In the genomic region with DNA sequence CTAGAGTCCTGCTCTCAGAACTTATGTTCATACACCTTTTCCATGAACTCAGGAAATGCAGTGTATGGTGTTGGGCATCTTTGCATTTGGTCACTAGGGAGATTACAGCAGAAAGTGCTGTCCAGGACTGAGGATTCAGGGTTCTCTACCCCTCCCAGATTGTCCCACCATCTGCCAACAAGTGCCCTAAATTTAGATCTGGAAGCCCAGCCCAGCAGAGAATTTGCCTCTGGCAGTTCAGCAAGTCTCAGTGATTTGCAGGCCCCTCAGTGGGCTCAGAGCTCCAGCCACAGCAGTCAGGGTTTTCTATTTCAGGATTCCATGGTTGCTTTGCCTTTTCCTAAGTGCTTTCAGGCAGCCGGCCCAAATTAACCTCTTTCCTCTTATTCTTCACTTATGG, we compare ENCODE assay signal across 25 cellular contexts. TPM values are rescaled to one million over a fixed set of nuclear protein-coding genes. Genes with fewer than 3 reads are reported as not detected.
DNase-seq lines count a peak whose midpoint lies in the region; ATAC-seq, FAIRE-seq and TF ChIP-seq lines count a peak whose summit lies in the region.
"Had no signal": no experiment of that assay in that cellular context is flagged by ENCODE, and none has a peak within 500 bp of the region (broad histone marks: within the 10 kb centered on the region; RNA-seq: fewer than 3 reads in every experiment).

No MANE protein-coding gene starts in this region.

- H3K9me3 ChIP-seq in HEK293 (ENCODE audit: control insufficient read depth, insufficient read depth, low read depth, low read length) (no peaks in the 10 kb centered on the region), H1 (ENCODE audit: insufficient read depth in 2 of 2, low read depth in 1 of 2, low read length in 1 of 2) (peaks cover 0 to 6% of the 10 kb centered on the region in 2 experiments; a peak in 1 of 4 replicates)
- H3K9me3 ChIP-seq: adrenal gland had no signal

- no peak overlapping the region; the same call in 1 of the 2 replicates for H2BK20ac ChIP-seq in H1 (ENCODE audit: low read length)

- peak overlapping the region; percentile 65; the same call in 1 of the 2 replicates for H2AK5ac ChIP-seq in H1 (ENCODE audit: low read depth, low read length)

- H3K27me3 Mint-ChIP-seq in stimulated activated naive B cell treated with anti-CD40 and anti-IgM and Interleukin-4, amounts not matched to agents 10 μg/mL and 1 μg/mL and 100 μg/mL, for 72 hours = no peaks in the 10 kb centered on the region
- H3K27me3 Mint-ChIP-seq in activated T-cell treated with anti-CD3 and anti-CD28 coated beads, Interleukin-2, amount 50 U/mL, for 72 hours (ENCODE audit: low read depth) = no peaks in the 10 kb centered on the region
- H3K27me3 Mint-ChIP-seq: CD4-positive, CD25-positive, alpha-beta regulatory T cell; stimulated activated naive CD8-positive, alpha-beta T cell treated with anti-CD3 and anti-CD28 coated beads, Interleukin-15, Interleukin-2, amounts not matched to agents 100 ng/mL and 50 ng/mL, for 24 hours had no signal

- TF ChIP-seq EP300 in H1 (IDR thresholded peaks at IDR 0.05; ENCODE audit: borderline replicate concordance in 1 of 2, low read depth in 2 of 2, low read length in 2 of 2) = no peak

- H3K4me1 Mint-ChIP-seq in stimulated activated naive B cell treated with anti-CD40 and anti-IgM and Interleukin-4, amounts not matched to agents 10 μg/mL and 1 μg/mL and 100 μg/mL, for 72 hours = peaks cover 42 to 66% of the 10 kb centered on the region in 2 donors
- H3K4me1 Mint-ChIP-seq in activated T-cell treated with anti-CD3 and anti-CD28 coated beads, Interleukin-2, amount 50 U/mL, for 72 hours (ENCODE audit: low read depth) = no peaks in the 10 kb centered on the region

- POLR2A ChIA-PET in HEK293 (lab: Yijun Ruan, JAX) (no interaction called here), H1 (lab: Charles Lee; ENCODE audit: partially characterized antibody) (no interaction called here)

- no peak overlapping the region for H3K56ac ChIP-seq in H1 (replicated peaks; ENCODE audit: insufficient read length, low read depth, low read length)

- H3K14ac ChIP-seq in H1 (ENCODE audit: insufficient read length) = no peak overlapping the region

- H3K4me1 ChIP-seq in HEK293 (ENCODE audit: control insufficient read depth, insufficient read depth, low read length) (0 out of 2 replicates have a peak, but pooled peaks cover 3% of the 10 kb centered on the region), H1 (replicated peaks in 1 of 4; ENCODE audit: control insufficient read depth in 3 of 4, insufficient read depth in 4 of 4, low read length in 3 of 4) (peaks cover 7 to 32% (median 21%) of the 10 kb centered on the region in 4 experiments)
- H3K4me1 ChIP-seq: adrenal gland had no signal

- DNase-seq in H1 (ENCODE audit: low read depth in 1 of 2, low spot score in 2 of 2) (no peak), left ventricle myocardium superior (no peak), DMS114 treated with DMSO at 0.1 percent for 48 hours (lab: John Stamatoyannopoulos, UW; ENCODE audit: unreplicated experiment) (no peak), pons (ENCODE audit: low spot score) (no peak)
- no peak for DNase-seq in stimulated activated naive B cell treated with anti-CD40 and anti-IgM and Interleukin-4, amounts not matched to agents 10 μg/mL and 1 μg/mL and 100 μg/mL, for 72 hours
- no peak for DNase-seq in activated T-cell treated with anti-CD3 and anti-CD28 coated beads, Interleukin-2, amount 50 U/mL, for 72 hours
- DNase-seq: activated CD8-positive, alpha-beta T cell treated with anti-CD3 and anti-CD28 coated beads, Interleukin-2, amount 10 ng/mL, durations not matched to agents 7 days and 5 days; activated T-cell treated with anti-CD3 and anti-CD28 coated beads for 4 hours; adrenal gland; CD4-positive, CD25-positive, alpha-beta regulatory T cell; DMS53; NCI-H187 treated with DMSO at 0.1 percent for 48 hours; NCI-H526; retina; stimulated activated CD4-positive, alpha-beta T cell treated with anti-CD3 and anti-CD28 coated beads, Interleukin-12 subunit alpha, Interleukin-12 subunit beta, amount 100 ng/mL, for 4 hours; tibial artery had no signal

- no peak overlapping the region for H3K4me3 Mint-ChIP-seq in stimulated activated naive B cell treated with anti-CD40 and anti-IgM and Interleukin-4, amounts not matched to agents 10 μg/mL and 1 μg/mL and 100 μg/mL, for 72 hours
- H3K4me3 Mint-ChIP-seq in activated T-cell treated with anti-CD3 and anti-CD28 coated beads, Interleukin-2, amount 50 U/mL, for 72 hours = no peak overlapping the region
- H3K4me3 Mint-ChIP-seq: activated CD8-positive, alpha-beta T cell treated with anti-CD3 and anti-CD28 coated beads, Interleukin-2, amount 10 ng/mL, durations not matched to agents 7 days and 5 days; CD4-positive, CD25-positive, alpha-beta regulatory T cell; stimulated activated naive CD8-positive, alpha-beta T cell treated with anti-CD3 and anti-CD28 coated beads, Interleukin-15, Interleukin-2, amounts not matched to agents 100 ng/mL and 50 ng/mL, for 24 hours had no signal

- peaks cover 8 to 15% of the 10 kb centered on the region in 2 donors for H3K9me3 Mint-ChIP-seq in stimulated activated naive B cell treated with anti-CD40 and anti-IgM and Interleukin-4, amounts not matched to agents 10 μg/mL and 1 μg/mL and 100 μg/mL, for 72 hours
- no peaks in the 10 kb centered on the region for H3K9me3 Mint-ChIP-seq in activated T-cell treated with anti-CD3 and anti-CD28 coated beads, Interleukin-2, amount 50 U/mL, for 72 hours
- H3K9me3 Mint-ChIP-seq: CD4-positive, CD25-positive, alpha-beta regulatory T cell; stimulated activated naive CD8-positive, alpha-beta T cell treated with anti-CD3 and anti-CD28 coated beads, Interleukin-15, Interleukin-2, amounts not matched to agents 100 ng/mL and 50 ng/mL, for 24 hours had no signal

- no peak overlapping the region for H3K18ac ChIP-seq in H1 (ENCODE audit: extremely low read depth, low read length)

- no peaks in the 10 kb centered on the region for H3K79me2 ChIP-seq in H1 (ENCODE audit: control insufficient read depth in 1 of 2, insufficient read depth in 2 of 2, low read length in 2 of 2)

- TF ChIP-seq POLR2A in H1 (IDR thresholded peaks at IDR 0.05; ENCODE audit: control extremely low read depth in 1 of 2, low read depth in 2 of 2, low read length in 2 of 2) = no peak

- intact Hi-C loops in left ventricle myocardium superior (cut with micrococcal nuclease) = no loop called here

- no peaks in the 10 kb centered on the region; the same call in 1 of the 2 replicates for H3K23me2 ChIP-seq in H1 (ENCODE audit: low read depth, low read length)

- H3K4me3 ChIP-seq in HEK293 (ENCODE audit: low read depth, low read length) = no peak overlapping the region
- no peak overlapping the region for H3K4me3 ChIP-seq in H1 (ENCODE audit: extremely low read depth in 1 of 4, insufficient read depth in 2 of 4, low read depth in 3 of 4, low read length in 4 of 4)
- H3K4me3 ChIP-seq: adrenal gland, SJSA1, tibial artery had no signal

- no peak overlapping the region for H3K9ac ChIP-seq in H1 (replicated peaks in 1 of 4; ENCODE audit: extremely low read depth in 1 of 4, low read depth in 3 of 4, low read length in 3 of 4)

- H4K8ac ChIP-seq in H1 (ENCODE audit: extremely low read depth, insufficient read depth, low read length) = no peak overlapping the region

- H3K27me3 ChIP-seq in H1 (replicated peaks in 1 of 4; ENCODE audit: control insufficient read depth in 3 of 4, extremely low read depth in 1 of 4, insufficient read depth in 3 of 4, low read length in 3 of 4) = no peaks in the 10 kb centered on the region
- H3K27me3 ChIP-seq: adrenal gland, SJSA1, tibial artery had no signal

- TF ChIP-seq CTCF in HEK293 (tag by site-specific recombination; IDR thresholded peaks at IDR 0.05) (no peak), H1 (IDR thresholded peaks at IDR 0.05; ENCODE audit: control extremely low read depth in 1 of 3, insufficient read depth in 1 of 3, low read depth in 1 of 3, low read length in 3 of 3) (no peak)

- H3K4ac ChIP-seq in H1 (replicated peaks; ENCODE audit: insufficient read length, low read depth, low read length) = no peak overlapping the region

- no peak overlapping the region for H2BK12ac ChIP-seq in H1 (ENCODE audit: low read depth, low read length)

- H3K79me1 ChIP-seq in H1 (ENCODE audit: low read depth, low read length) = peaks cover 2% of the 10 kb centered on the region

- CTCF ChIA-PET in HEK293 (lab: Yijun Ruan, JAX) (no interaction called here), H1 (lab: Charles Lee; ENCODE audit: partially characterized antibody) (interaction anchor here (0.7 kb wide), 1 partner anchor 20 kb away, joined by 3 read pairs; no protein-coding TSS in a partner anchor)

- H3K36me3 Mint-ChIP-seq in stimulated activated naive B cell treated with anti-CD40 and anti-IgM and Interleukin-4, amounts not matched to agents 10 μg/mL and 1 μg/mL and 100 μg/mL, for 72 hours = peaks cover 26 to 59% of the 10 kb centered on the region in 2 donors
- peaks cover 5 to 6% of the 10 kb centered on the region in 2 donors for H3K36me3 Mint-ChIP-seq in activated T-cell treated with anti-CD3 and anti-CD28 coated beads, Interleukin-2, amount 50 U/mL, for 72 hours (ENCODE audit: insufficient read depth in 2 of 2)

- H2BK5ac ChIP-seq in H1 (ENCODE audit: low read depth, low read length) = peak overlapping the region; percentile 68; the same call in 1 of the 2 replicates

- H3K27ac ChIP-seq in HEK293 (ENCODE audit: extremely low read depth, low read depth, low read length) (peak overlapping the region; percentile 31; the same call in 1 of the 2 replicates), H1 (ENCODE audit: low read depth, low read length) (no peak overlapping the region)
- H3K27ac ChIP-seq: adrenal gland, SJSA1, tibial artery had no signal

- FAIRE-seq in H1 (lab: Jason Lieb, UNC) = no peak
- FAIRE-seq: H54, TTC549 had no signal

- ATAC-seq in left ventricle myocardium superior = peak; percentile 70
- ATAC-seq in stimulated activated naive B cell treated with anti-CD40 and anti-IgM and Interleukin-4, amounts not matched to agents 10 μg/mL and 1 μg/mL and 100 μg/mL, for 72 hours (replicated peaks) = no peak
- no peak for ATAC-seq in activated T-cell treated with anti-CD3 and anti-CD28 coated beads, Interleukin-2, amount 50 U/mL, for 72 hours (replicated peaks in 1 of 2)
- ATAC-seq: activated CD8-positive, alpha-beta T cell treated with anti-CD3 and anti-CD28 coated beads, Interleukin-2, amount 10 ng/mL, durations not matched to agents 7 days and 5 days; Panc1 had no signal

- H2AFZ ChIP-seq in H1 (ENCODE audit: low read length) = no peak overlapping the region

- H3K23ac ChIP-seq in H1 (ENCODE audit: insufficient read length) = no peak overlapping the region

- TF ChIP-seq RAD21 in H1 (IDR thresholded peaks at IDR 0.05 in 1 of 2, conservative IDR thresholded peaks at IDR 0.05 in 1 of 2; ENCODE audit: low read depth in 2 of 2, low read length in 2 of 2) = no peak

- no peak overlapping the region for H4K91ac ChIP-seq in H1 (replicated peaks; ENCODE audit: insufficient read length, low read length)

- no peaks in the 10 kb centered on the region for H4K20me1 ChIP-seq in H1 (replicated peaks in 1 of 2; ENCODE audit: control insufficient read depth in 1 of 2, insufficient read depth in 2 of 2, low read length in 2 of 2)

- H3K36me3 ChIP-seq in HEK293 (ENCODE audit: control insufficient read depth in 2 of 2, insufficient read depth in 1 of 2, low read length in 2 of 2) (peaks cover 36 to 50% of the 10 kb centered on the region in 2 experiments), H1 (ENCODE audit: control insufficient read depth in 2 of 4, insufficient read depth in 4 of 4, low read length in 3 of 4) (peaks cover 5 to 13% (median 6%) of the 10 kb centered on the region in 4 experiments; a peak in 7 of 8 replicates)
- H3K36me3 ChIP-seq: adrenal gland had no signal

- no peak overlapping the region for H3K4me2 ChIP-seq in H1 (ENCODE audit: insufficient read depth in 1 of 2, low read depth in 2 of 2, low read length in 2 of 2)

- H2BK120ac ChIP-seq in H1 (replicated peaks; ENCODE audit: low read depth, low read length) = no peak overlapping the region

- H3K27ac Mint-ChIP-seq in stimulated activated naive B cell treated with anti-CD40 and anti-IgM and Interleukin-4, amounts not matched to agents 10 μg/mL and 1 μg/mL and 100 μg/mL, for 72 hours = peak overlapping the region; percentile 47
- H3K27ac Mint-ChIP-seq in activated T-cell treated with anti-CD3 and anti-CD28 coated beads, Interleukin-2, amount 50 U/mL, for 72 hours = no peak overlapping the region
- H3K27ac Mint-ChIP-seq: activated CD8-positive, alpha-beta T cell treated with anti-CD3 and anti-CD28 coated beads, Interleukin-2, amount 10 ng/mL, durations not matched to agents 7 days and 5 days; CD4-positive, CD25-positive, alpha-beta regulatory T cell; stimulated activated naive CD8-positive, alpha-beta T cell treated with anti-CD3 and anti-CD28 coated beads, Interleukin-15, Interleukin-2, amounts not matched to agents 100 ng/mL and 50 ng/mL, for 24 hours had no signal

- no peak overlapping the region; the same call in 1 of the 2 replicates for H2BK15ac ChIP-seq in H1 (ENCODE audit: low read length)

- WGBS in H1 (ENCODE audit: extremely low coverage in 1 of 2, insufficient coverage in 1 of 2, insufficient read length in 1 of 2, insufficient replicate concordance in 2 of 2, low coverage in 1 of 2, low lambda C conversion rate in 2 of 2, missing lambda C conversion rate in 1 of 2), 2 experiments = 95% methylated on average over 1 of the region's 1 CpG; no CpG with 5 or more reads in 1 of the 2 experiments

- no peak overlapping the region for H4K5ac ChIP-seq in H1 (ENCODE audit: insufficient read length, low read depth, low read length)

RNA-seq across cellular contexts. Expression of a gene that starts 23.4 kb away (rescaled TPM):
- total RNA-seq in H1 (2021; fragmentation: NEBNext Ultra II Directional; extraction: Animal tissue kit (Norgen Biotek cat#: 25700)) = 8.9 and 12.6 TPM in 2 replicates
- polyA plus RNA-seq in H1 (2011; rRNA removed) = 31.5 and 54.3 TPM in 2 replicates
- 22.7 TPM for polyA plus RNA-seq in H1 (2011; cell fraction: cytosol; rRNA removed)
- polyA plus RNA-seq in H1 (2011; cell fraction: nucleus; rRNA removed) = 26.0 TPM
- polyA plus RNA-seq in H1 (2012, experiment 1 of 2) = 9.3 to 41.6 TPM (median 27.4 TPM) in 4 replicates
- polyA plus RNA-seq in H1 (2012, experiment 2 of 2) = 6.6 TPM
- 39.2 TPM for polyA plus RNA-seq in H1 (2013, experiment 1 of 2)
- 41.9 TPM for polyA plus RNA-seq in H1 (2013, experiment 2 of 2)
- polyA minus RNA-seq in H1 (2011; rRNA and poly(A)+ RNA removed) = 3.0 TPM in 2 replicates
- polyA minus RNA-seq in H1 (2011; cell fraction: cytosol; rRNA and poly(A)+ RNA removed) = 7.1 TPM
- polyA minus RNA-seq in H1 (2011; cell fraction: nucleus; rRNA and poly(A)+ RNA removed) = 4.8 TPM
- 0.55 TPM for total RNA-seq in left ventricle myocardium superior
- 1 to 10 TPM in 1 of 2 donors, under 1 TPM in 1; 0.53 to 2.1 TPM for total RNA-seq in activated T-cell treated with anti-CD3 and anti-CD28 coated beads, Interleukin-2, amount 50 U/mL, for 72 hours
- total RNA-seq: activated CD8-positive, alpha-beta T cell treated with anti-CD3 and anti-CD28 coated beads, Interleukin-2, amount 10 ng/mL, durations not matched to agents 7 days and 5 days; CD4-positive, CD25-positive, alpha-beta regulatory T cell; kidney epithelial cell; lung microvascular endothelial cell; SJSA1; T-helper 1 cell treated with Interleukin-12 subunit alpha and Interleukin-12 subunit beta and Interleukin-4 antibody, amounts not matched to agents 30 ng/mL and 1 ng/mL, for 36 hours had no signal

RNA-seq across cellular contexts. Expression of a gene that starts 41.2 kb away (rescaled TPM):
- 22.3 and 23.7 TPM in 2 replicates for total RNA-seq in H1 (2021; fragmentation: NEBNext Ultra II Directional; extraction: Animal tissue kit (Norgen Biotek cat#: 25700))
- polyA plus RNA-seq in H1 (2011; rRNA removed) = 13.0 and 22.9 TPM in 2 replicates
- 14.4 TPM for polyA plus RNA-seq in H1 (2011; cell fraction: cytosol; rRNA removed)
- polyA plus RNA-seq in H1 (2011; cell fraction: nucleus; rRNA removed) = 36.3 TPM
- polyA plus RNA-seq in H1 (2012, experiment 1 of 2) = 19.5 to 28.0 TPM (median 24.5 TPM) in 4 replicates
- 17.4 TPM for polyA plus RNA-seq in H1 (2012, experiment 2 of 2)
- polyA plus RNA-seq in H1 (2013, experiment 1 of 2) = 25.0 TPM
- 20.5 TPM for polyA plus RNA-seq in H1 (2013, experiment 2 of 2)
- 12.0 and 12.8 TPM in 2 replicates for polyA minus RNA-seq in H1 (2011; rRNA and poly(A)+ RNA removed)
- polyA minus RNA-seq in H1 (2011; cell fraction: cytosol; rRNA and poly(A)+ RNA removed) = 27.8 TPM
- polyA minus RNA-seq in H1 (2011; cell fraction: nucleus; rRNA and poly(A)+ RNA removed) = 24.9 TPM
- total RNA-seq in left ventricle myocardium superior = 37.4 TPM
- total RNA-seq in activated T-cell treated with anti-CD3 and anti-CD28 coated beads, Interleukin-2, amount 50 U/mL, for 72 hours = 10 to 100 TPM in 1 of 2 donors, 1 to 10 TPM in 1; 9.7 to 14.0 TPM

RNA-seq across cellular contexts. Expression of a gene that starts 53.6 kb away (rescaled TPM):
- total RNA-seq in H1 (2021; fragmentation: NEBNext Ultra II Directional; extraction: Animal tissue kit (Norgen Biotek cat#: 25700)) = 4.7 and 5.0 TPM in 2 replicates
- 2.3 and 4.5 TPM in 2 replicates for polyA plus RNA-seq in H1 (2011; rRNA removed)
- 2.1 TPM for polyA plus RNA-seq in H1 (2011; cell fraction: cytosol; rRNA removed)
- polyA plus RNA-seq in H1 (2011; cell fraction: nucleus; rRNA removed) = 19.4 TPM
- 7.2 to 10.4 TPM (median 8.4 TPM) in 4 replicates for polyA plus RNA-seq in H1 (2012, experiment 1 of 2)
- polyA plus RNA-seq in H1 (2012, experiment 2 of 2) = 6.6 TPM
- polyA plus RNA-seq in H1 (2013, experiment 1 of 2) = 6.3 TPM
- polyA plus RNA-seq in H1 (2013, experiment 2 of 2) = 5.4 TPM
- polyA minus RNA-seq in H1 (2011; rRNA and poly(A)+ RNA removed) = 7.5 and 11.1 TPM in 2 replicates
- 3.3 TPM for polyA minus RNA-seq in H1 (2011; cell fraction: cytosol; rRNA and poly(A)+ RNA removed)
- 8.0 TPM for polyA minus RNA-seq in H1 (2011; cell fraction: nucleus; rRNA and poly(A)+ RNA removed)
- total RNA-seq in left ventricle myocardium superior = 0.64 TPM
- 1 to 10 TPM in 1 of 2 donors, under 1 TPM in 1; 0.67 to 1.6 TPM for total RNA-seq in activated T-cell treated with anti-CD3 and anti-CD28 coated beads, Interleukin-2, amount 50 U/mL, for 72 hours
- total RNA-seq: CD4-positive, CD25-positive, alpha-beta regulatory T cell; lung microvascular endothelial cell; SJSA1 had no signal
- polyA plus RNA-seq: CD4-positive, CD25-positive, alpha-beta regulatory T cell had no signal
